Comparison of ENCODE assay signal across 20 cellular contexts in the genomic region with DNA sequence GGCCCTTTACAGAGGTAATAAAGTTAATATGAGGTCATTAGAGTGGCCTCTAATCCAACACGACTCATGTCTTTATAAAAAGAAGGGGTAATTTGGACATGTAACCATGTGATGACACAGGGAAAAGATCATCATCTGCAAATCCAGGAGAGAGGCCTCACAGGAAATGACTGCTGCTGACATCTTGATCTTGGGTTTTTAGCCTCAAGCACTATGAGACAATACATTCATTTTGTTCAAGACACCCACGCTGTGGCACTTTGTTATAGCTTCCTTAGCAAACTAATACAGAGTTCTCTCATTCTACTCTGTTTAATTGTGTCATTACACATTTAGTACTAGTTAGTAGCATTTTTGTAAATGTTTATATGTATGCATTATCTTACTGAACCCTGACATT.
DNase-seq lines count a peak whose midpoint lies in the region; ATAC-seq and TF ChIP-seq lines count a peak whose summit lies in the region.
"Had no signal": no experiment of that assay in that cellular context is flagged by ENCODE, and none has a peak within 500 bp of the region (broad histone marks: within the 10 kb centered on the region; RNA-seq: fewer than 3 reads in every experiment).

No MANE protein-coding gene starts in this region.

- H3K4me1 Mint-ChIP-seq in activated T-cell treated with anti-CD3 and anti-CD28 coated beads, Interleukin-2, amount 50 U/mL, for 4 hours (ENCODE audit: low read depth) = peaks cover 9% of the 10 kb centered on the region
- H3K4me1 Mint-ChIP-seq in activated T-helper 17 cell treated with anti-CD3 and anti-CD28 coated beads, Interleukin-2, amount 50 U/mL, for 72 hours = peaks cover 13% of the 10 kb centered on the region
- peaks cover 7% of the 10 kb centered on the region for H3K4me1 Mint-ChIP-seq in neural crest cell
- H3K4me1 Mint-ChIP-seq: endodermal cell had no signal

- no peak overlapping the region for H4K8ac ChIP-seq in IMR-90 (ENCODE audit: low read depth in 2 of 2, low read length in 2 of 2)

- no peak overlapping the region for H4K91ac ChIP-seq in IMR-90 (ENCODE audit: insufficient read depth, low read depth, low read length)

- no peak overlapping the region for H4K5ac ChIP-seq in IMR-90 (ENCODE audit: low read depth, low read length)

- DNase-seq in activated T-cell treated with anti-CD3 and anti-CD28 coated beads, Interleukin-2, amount 50 U/mL, for 4 hours = no peak
- DNase-seq in activated T-cell treated with anti-CD3 and anti-CD28 coated beads, Interleukin-2, amount 50 U/mL, for 1 hour = no peak
- peak; percentile 89 for DNase-seq in IMR-90
- DNase-seq in neural crest cell (ENCODE audit: low read depth, low spot score) = no peak
- no peak for DNase-seq in effector CD8-positive, alpha-beta T cell (lab: John Stamatoyannopoulos, UW)
- DNase-seq in A673 (ENCODE audit: low spot score) = no peak
- DNase-seq in GM03348 (ENCODE audit: low spot score) = no peak
- DNase-seq: activated CD8-positive, alpha-beta memory T cell treated with anti-CD3 and anti-CD28 coated beads, Interleukin-2, amount 50 U/mL, for 48 hours; cerebellar nuclear complex; endodermal cell; GDM1; NCI-H1436 treated with DMSO at 0.1 percent for 48 hours; NCI-H446; small intestine; stomach had no signal

- H3K4me2 ChIP-seq in IMR-90 (ENCODE audit: low read depth, low read length) = no peak overlapping the region
- H3K4me2 ChIP-seq: KMS-11 had no signal

- no peaks in the 10 kb centered on the region for H3K9me1 ChIP-seq in IMR-90 (ENCODE audit: insufficient read depth, low read length)

- H4K20me1 ChIP-seq in IMR-90 (ENCODE audit: insufficient read depth, low read length) = no peaks in the 10 kb centered on the region

- H3K27me3 ChIP-seq in IMR-90 (ENCODE audit: control insufficient read depth, insufficient read depth, low read length) = no peaks in the 10 kb centered on the region
- H3K27me3 ChIP-seq in A673 (replicated peaks; ENCODE audit: insufficient read depth, low read depth, low read length, poor library complexity) = no peaks in the 10 kb centered on the region
- H3K27me3 ChIP-seq: stomach had no signal

- no peak overlapping the region for H3K14ac ChIP-seq in IMR-90 (replicated peaks; ENCODE audit: low read depth, low read length)

- H3K18ac ChIP-seq in IMR-90 (ENCODE audit: low read depth, low read length) = no peak overlapping the region

- TF ChIP-seq CTCF in IMR-90 (conservative IDR thresholded peaks at IDR 0.05; ENCODE audit: low read depth, low read length) (no peak), neural crest cell (conservative IDR thresholded peaks at IDR 0.05) (no peak), A673 (conservative IDR thresholded peaks at IDR 0.05; ENCODE audit: low read depth, low read length) (no peak)

- H2BK15ac ChIP-seq in IMR-90 (ENCODE audit: low read depth, low read length) = no peak overlapping the region

- H3K27ac ChIP-seq in IMR-90 (ENCODE audit: insufficient read depth, low read length) (no peak overlapping the region), A673 (ENCODE audit: low read depth, low read length, poor library complexity, severe bottlenecking) (no peak overlapping the region)
- H3K27ac ChIP-seq: KMS-11, stomach, VCaP had no signal

- H3K36me3 ChIP-seq in IMR-90 (ENCODE audit: control insufficient read depth, insufficient read depth, low read length) = no peaks in the 10 kb centered on the region
- H3K36me3 ChIP-seq in A673 (ENCODE audit: insufficient read depth, low read length, poor library complexity, severe bottlenecking) = no peaks in the 10 kb centered on the region
- H3K36me3 ChIP-seq: stomach had no signal

- H3K9me3 ChIP-seq in IMR-90 (ENCODE audit: control insufficient read depth, insufficient read depth, low read length) = peaks cover 2% of the 10 kb centered on the region; the same call in 1 of the 2 replicates
- no peaks in the 10 kb centered on the region for H3K9me3 ChIP-seq in A673 (ENCODE audit: low read depth, low read length, poor library complexity, severe bottlenecking)
- H3K9me3 ChIP-seq: stomach had no signal

- H2BK20ac ChIP-seq in IMR-90 (ENCODE audit: low read depth, low read length) = no peak overlapping the region

- intact Hi-C loops in IMR-90 (cut with micrococcal nuclease) (no loop called here), A673 (cut with micrococcal nuclease; ENCODE audit: unreplicated experiment) (no loop called here)

- H2BK5ac ChIP-seq in IMR-90 (ENCODE audit: low read depth, low read length, poor library complexity, severe bottlenecking) = no peak overlapping the region

- no peak overlapping the region for H3K23ac ChIP-seq in IMR-90 (ENCODE audit: low read depth, low read length)

- H3K79me1 ChIP-seq in IMR-90 (ENCODE audit: low read depth in 1 of 2, low read length in 2 of 2) = no peaks in the 10 kb centered on the region

- TF ChIP-seq POLR2A in IMR-90 (IDR thresholded peaks at IDR 0.05; ENCODE audit: low read depth, low read length) = no peak

- H3K9ac ChIP-seq in IMR-90 (ENCODE audit: low read depth, low read length) = no peak overlapping the region
- H3K9ac ChIP-seq: KMS-11 had no signal

- H3K9me3 Mint-ChIP-seq in activated T-cell treated with anti-CD3 and anti-CD28 coated beads, Interleukin-2, amount 50 U/mL, for 4 hours = peaks cover 3% of the 10 kb centered on the region
- peaks cover 11% of the 10 kb centered on the region for H3K9me3 Mint-ChIP-seq in activated T-helper 17 cell treated with anti-CD3 and anti-CD28 coated beads, Interleukin-2, amount 50 U/mL, for 72 hours
- H3K9me3 Mint-ChIP-seq in neural crest cell = peaks cover 14% of the 10 kb centered on the region
- H3K9me3 Mint-ChIP-seq: endodermal cell had no signal

- H2AFZ ChIP-seq in IMR-90 (replicated peaks; ENCODE audit: low read length, poor library complexity) = no peak overlapping the region

- H2BK120ac ChIP-seq in IMR-90 (ENCODE audit: low read depth, low read length) = no peak overlapping the region

- H3K27me3 Mint-ChIP-seq in activated T-cell treated with anti-CD3 and anti-CD28 coated beads, Interleukin-2, amount 50 U/mL, for 4 hours (ENCODE audit: low read depth) = no peaks in the 10 kb centered on the region
- no peaks in the 10 kb centered on the region for H3K27me3 Mint-ChIP-seq in activated T-helper 17 cell treated with anti-CD3 and anti-CD28 coated beads, Interleukin-2, amount 50 U/mL, for 72 hours
- no peaks in the 10 kb centered on the region for H3K27me3 Mint-ChIP-seq in neural crest cell (ENCODE audit: low read depth)

- BruUV-seq in IMR-90 (replicated peaks; lab: Mats Ljungman, UMichigan) (no TSS peak), A673 (replicated peaks; lab: Mats Ljungman, UMichigan) (no TSS peak)

- dilution Hi-C loops in IMR-90 (cut with HindIII; ENCODE audit: low sequenced_read_pairs, unreplicated experiment) = no loop called here

- no peak overlapping the region for H3K56ac ChIP-seq in IMR-90 (ENCODE audit: extremely low read depth, insufficient read depth, low read length)

- in situ Hi-C loops in IMR-90 (cut with MboI; ENCODE audit: low sequenced_read_pairs) = no loop called here

- H2AK5ac ChIP-seq in IMR-90 (ENCODE audit: low read depth, low read length) = no peak overlapping the region

- POLR2A ChIA-PET in IMR-90 (lab: Charles Lee; ENCODE audit: unreplicated experiment) (no interaction called here), A673 (lab: Charles Lee; ENCODE audit: low non-redundant PET) (no interaction called here)

- TF ChIP-seq RAD21 in IMR-90 (IDR thresholded peaks at IDR 0.05; ENCODE audit: low read length) = 0 out of 2 replicates have a peak, but pooled peaks have one; percentile 4

- H3K36me3 Mint-ChIP-seq in activated T-cell treated with anti-CD3 and anti-CD28 coated beads, Interleukin-2, amount 50 U/mL, for 4 hours (ENCODE audit: insufficient read depth) = peaks cover 2% of the 10 kb centered on the region
- no peaks in the 10 kb centered on the region for H3K36me3 Mint-ChIP-seq in activated T-helper 17 cell treated with anti-CD3 and anti-CD28 coated beads, Interleukin-2, amount 50 U/mL, for 72 hours (ENCODE audit: low read depth)
- H3K36me3 Mint-ChIP-seq in neural crest cell (ENCODE audit: low read depth) = no peaks in the 10 kb centered on the region

- H3K4ac ChIP-seq in IMR-90 (ENCODE audit: low read depth, low read length) = no peak overlapping the region

- no peak overlapping the region for H3K4me3 Mint-ChIP-seq in activated T-cell treated with anti-CD3 and anti-CD28 coated beads, Interleukin-2, amount 50 U/mL, for 4 hours
- H3K4me3 Mint-ChIP-seq in activated T-helper 17 cell treated with anti-CD3 and anti-CD28 coated beads, Interleukin-2, amount 50 U/mL, for 72 hours = peak overlapping the region; percentile 49
- H3K4me3 Mint-ChIP-seq in neural crest cell = no peak overlapping the region
- H3K4me3 Mint-ChIP-seq: endodermal cell had no signal

- peak; percentile 63 to 69 for ATAC-seq in activated T-cell treated with anti-CD3 and anti-CD28 coated beads, Interleukin-2, amount 50 U/mL, for 4 hours
- ATAC-seq in IMR-90 (ENCODE audit: low read depth) = peak; percentile 40
- ATAC-seq in activated T-helper 17 cell treated with anti-CD3 and anti-CD28 coated beads, Interleukin-2, amount 50 U/mL, for 72 hours (replicated peaks) = peak; percentile 96
- ATAC-seq: HCT116, SK-N-SH treated with all-trans-retinoic acid at 6 μM for 48 hours had no signal

- WGBS in IMR-90 (ENCODE audit: extremely low coverage in 2 of 2, insufficient read length in 1 of 2), 2 experiments = no CpG with 5 or more reads among the region's 2 CpGs

- H3K4me1 ChIP-seq in IMR-90 (ENCODE audit: control insufficient read depth, insufficient read depth, low read length) (no peaks in the 10 kb centered on the region; the same call in 1 of the 2 replicates), A673 (ENCODE audit: insufficient read depth, low read length, poor library complexity, severe bottlenecking) (no peaks in the 10 kb centered on the region)
- H3K4me1 ChIP-seq: stomach had no signal

- H3K27ac Mint-ChIP-seq in activated T-helper 17 cell treated with anti-CD3 and anti-CD28 coated beads, Interleukin-2, amount 50 U/mL, for 72 hours = peak overlapping the region; percentile 83
- H3K27ac Mint-ChIP-seq in neural crest cell (ENCODE audit: unreplicated experiment) = peak overlapping the region; percentile 20
- H3K27ac Mint-ChIP-seq: endodermal cell had no signal

- H2AK9ac ChIP-seq in IMR-90 (replicated peaks; ENCODE audit: low read depth, low read length, poor library complexity) = no peak overlapping the region

- CTCF ChIA-PET in IMR-90 (lab: Yijun Ruan, JAX) (interaction anchor here (0.6 to 0.9 kb wide), 2 partner anchors 10 to 939 kb away, joined by 3 to 4 read pairs; no protein-coding TSS in a partner anchor), A673 (lab: Charles Lee) (no interaction called here)

- H3K4me3 ChIP-seq in IMR-90 (ENCODE audit: insufficient read depth, low read depth, low read length) (no peak overlapping the region), A673 (ENCODE audit: low read depth, low read length, poor library complexity, severe bottlenecking) (no peak overlapping the region)
- H3K4me3 ChIP-seq: stomach had no signal

TF ChIP-seq in IMR-90, 13 proteins besides CTCF, POLR2A, EP300 and RAD21 (continues in another document):
- TF ChIP-seq NFE2L2 (IDR thresholded peaks at IDR 0.05; ENCODE audit: low read depth, low read length) = peak; percentile 16; the same call in 1 of the 2 replicates
- TF ChIP-seq CEBPB (IDR thresholded peaks at IDR 0.05; ENCODE audit: low read depth, low read length) = no peak
- TF ChIP-seq FOS (IDR thresholded peaks at IDR 0.05; ENCODE audit: low read depth, low read length) = 0 out of 2 replicates have a peak, but pooled peaks have one; percentile 14
- no peak for TF ChIP-seq MXI1 (IDR thresholded peaks at IDR 0.05; ENCODE audit: borderline replicate concordance, low read depth, low read length)

Comparison
In these comparisons a context has a peak if more than half of its experiments do, and no peak if none do; other contexts are left out.
1. ATAC-seq: peak in every context shown above with its lines; median percentile 96 in activated T-helper 17 cell treated with anti-CD3 and anti-CD28 coated beads, Interleukin-2, amount 50 U/mL, for 72 hours; 66 in activated T-cell treated with anti-CD3 and anti-CD28 coated beads, Interleukin-2, amount 50 U/mL, for 4 hours; 40 in IMR-90.